30 cellular contexts compared by ENCODE assay signal in the genomic region with DNA sequence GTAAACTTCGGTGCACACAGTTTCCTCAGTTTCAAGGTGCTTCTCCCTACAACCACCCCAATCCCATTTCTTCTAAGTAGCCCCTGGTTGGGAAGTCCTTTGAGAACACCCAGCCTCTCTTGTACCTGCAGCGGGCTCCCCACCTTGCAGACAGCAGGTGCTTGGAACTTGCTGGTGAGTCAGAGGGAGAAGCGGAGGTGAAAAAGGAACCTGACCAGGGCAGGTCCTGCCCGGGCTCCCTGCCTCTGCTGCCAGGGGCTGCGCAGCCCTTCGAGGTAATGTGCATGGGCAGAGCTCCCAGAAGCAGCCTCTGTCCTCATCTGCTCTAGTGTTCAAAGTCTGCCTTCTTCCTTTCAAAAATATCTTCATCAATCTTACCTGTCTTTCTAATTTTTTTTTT.
"Had no signal": no experiment of that assay in that cellular context is flagged by ENCODE, and none has a peak within 500 bp of the region (broad histone marks: within the 10 kb centered on the region; RNA-seq: fewer than 3 reads in every experiment).

No MANE protein-coding gene starts in this region.

- DNase-seq: activated B cell treated with CpG ODN at 0.5 μM for 24 hours; activated CD4-positive, alpha-beta T cell treated with anti-CD3 and anti-CD28 coated beads for 4 hours; activated CD4-positive, alpha-beta T cell treated with anti-CD3 and anti-CD28 coated beads, Interleukin-2, amount 50 U/mL, for 48 hours; activated CD8-positive, alpha-beta memory T cell treated with anti-CD3 and anti-CD28 coated beads for 24 hours; activated effector memory CD4-positive, alpha-beta T cell treated with anti-CD3 and anti-CD28 coated beads, Interleukin-2, amount 50 U/mL, for 16 hours; activated naive CD4-positive, alpha-beta T cell treated with anti-CD3 and anti-CD28 coated beads for 36 hours; activated naive CD8-positive, alpha-beta T cell treated with anti-CD3 and anti-CD28 coated beads for 36 hours; adrenal gland; aorta; body of pancreas; cerebellar nuclear complex; cortex of kidney; effector memory CD8-positive, alpha-beta T cell; erythroblast; left colon; midbrain; naive thymus-derived CD4-positive, alpha-beta T cell; nucleus accumbens; stimulated activated CD4-positive, alpha-beta T cell treated with anti-CD3 and anti-CD28 coated beads, Interleukin-15, amount 100 ng/mL, for 24 hours; stimulated activated CD4-positive, alpha-beta T cell treated with anti-CD3 and anti-CD28 coated beads, Interleukin-2, amount 100 ng/mL, for 24 hours; stimulated activated naive B cell treated with anti-CD40 and anti-IgM and Interleukin-4, amounts not matched to agents 10 μg/mL and 1 μg/mL and 100 μg/mL, for 72 hours; stomach; T-helper 17 cell; thyroid gland had no signal

- H3K36me3 ChIP-seq: adrenal gland, gastroesophageal sphincter, right atrium auricular region, stomach, thyroid gland, upper lobe of left lung had no signal

- H3K4me3 ChIP-seq: adrenal gland, body of pancreas, gastroesophageal sphincter, hepatocyte, right atrium auricular region, smooth muscle cell, stomach, thyroid gland, upper lobe of left lung had no signal

- H3K27ac ChIP-seq: adrenal gland, body of pancreas, gastroesophageal sphincter, hepatocyte, parathyroid adenoma, right atrium auricular region, stomach, thyroid gland, upper lobe of left lung had no signal

- H3K27me3 ChIP-seq: adrenal gland, body of pancreas, right atrium auricular region, thyroid gland, upper lobe of left lung had no signal

- ATAC-seq: body of pancreas; effector memory CD8-positive, alpha-beta T cell; gastroesophageal sphincter; left colon; naive thymus-derived CD4-positive, alpha-beta T cell; stimulated activated naive B cell treated with anti-CD40 and anti-IgM and Interleukin-4, amounts not matched to agents 10 μg/mL and 1 μg/mL and 100 μg/mL, for 72 hours; T-helper 17 cell had no signal

- H3K4me1 ChIP-seq: adrenal gland, body of pancreas, gastroesophageal sphincter, parathyroid adenoma, right atrium auricular region, stomach, thyroid gland, upper lobe of left lung had no signal

- H3K9me3 ChIP-seq: adrenal gland, body of pancreas, gastroesophageal sphincter, right atrium auricular region, stomach, thyroid gland, upper lobe of left lung had no signal
